Comparison of ENCODE assay signal across 8 cellular contexts in the genomic region with DNA sequence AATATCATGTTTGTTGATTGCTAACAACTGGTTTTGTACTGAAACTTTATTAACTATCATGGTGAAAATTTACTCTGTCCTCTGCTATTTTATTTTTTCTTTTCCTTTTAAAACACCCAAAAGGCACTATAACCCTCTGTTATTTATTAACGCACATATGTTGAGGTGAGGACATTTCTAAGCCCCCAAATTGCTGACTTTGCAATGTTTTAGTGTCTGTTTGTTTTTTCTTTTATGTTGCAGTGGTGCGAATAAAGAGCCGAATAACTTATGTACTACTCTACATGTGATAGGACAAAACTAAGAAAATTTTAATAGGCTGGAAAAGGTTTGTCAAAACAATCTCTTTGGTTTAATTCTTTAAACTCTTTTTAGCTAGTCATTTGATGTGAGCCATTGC.
"Had no signal": no experiment of that assay in that cellular context is flagged by ENCODE, and none has a peak within 500 bp of the region (broad histone marks: within the 10 kb centered on the region; RNA-seq: fewer than 3 reads in every experiment).

No MANE protein-coding gene starts in this region.

- ATAC-seq: GM23338, HCT116 had no signal

- H3K36me3 ChIP-seq: HAP-1 had no signal

- H3K4me3 ChIP-seq: GM23338, HAP-1 had no signal

- H2AFZ ChIP-seq: GM23338 had no signal

- H3K4me1 ChIP-seq: HAP-1 had no signal

- H3K4me2 ChIP-seq: GM23338, KMS-11 had no signal

- H3K9ac ChIP-seq: KMS-11 had no signal

- FAIRE-seq: HTR-8/SVneo had no signal

- H3K9me3 ChIP-seq: HAP-1 had no signal

- H3K27ac ChIP-seq: KMS-11 had no signal

- DNase-seq: H7, HFFc6, KBM-7 had no signal
